Comparison of ENCODE assay signal across 8 cellular contexts in genomic region chr3:138188013-138188352, GRCh38. TPM values are rescaled to one million over a fixed set of nuclear protein-coding genes. Genes with fewer than 3 reads are reported as not detected.
DNase-seq lines count a peak whose midpoint lies in the region; ATAC-seq and TF ChIP-seq lines count a peak whose summit lies in the region.

No MANE protein-coding gene starts in this region.

- no peaks in the 10 kb centered on the region for H3K9me3 Mint-ChIP-seq in naive B cell

- peak overlapping the region; percentile 90 for H3K27ac ChIP-seq in RWPE2 (ENCODE audit: poor library complexity, severe bottlenecking)

- no peaks in the 10 kb centered on the region for H3K9me3 ChIP-seq in RWPE2 (ENCODE audit: severe bottlenecking)
- H3K9me3 ChIP-seq in endocrine pancreas (ENCODE audit: control insufficient read depth, low read length) = no peaks in the 10 kb centered on the region

- peaks cover 12% of the 10 kb centered on the region for H3K4me1 ChIP-seq in RWPE2 (ENCODE audit: insufficient read depth, poor library complexity, severe bottlenecking)
- peaks cover 17% of the 10 kb centered on the region for H3K4me1 ChIP-seq in endocrine pancreas (ENCODE audit: control insufficient read depth, insufficient read depth, low read length)

- H3K4me3 ChIP-seq in RWPE2 (ENCODE audit: severe bottlenecking) (peak overlapping the region; percentile 71), endocrine pancreas (ENCODE audit: control insufficient read depth, insufficient read depth, low read length) (peak overlapping the region; percentile 90)

- H3K27ac Mint-ChIP-seq in naive B cell = peak overlapping the region; percentile 39 to 98 (median 94)

- no peaks in the 10 kb centered on the region for H3K27me3 ChIP-seq in RWPE2 (ENCODE audit: insufficient read depth, poor library complexity, severe bottlenecking)
- no peaks in the 10 kb centered on the region for H3K27me3 ChIP-seq in endocrine pancreas (ENCODE audit: control insufficient read depth, insufficient read depth, low read length)

- DNase-seq in 8988T (peak; percentile 13), RWPE2 (ENCODE audit: low spot score) (no peak), naive B cell (no peak), NCI-H446 (lab: John Stamatoyannopoulos, UW) (no peak)

- ATAC-seq in GM19351 (IDR thresholded peaks at IDR 0.05; ENCODE audit: unreplicated experiment) = peak; percentile 12
- peak; percentile 59 for ATAC-seq in RWPE2 (ENCODE audit: low read depth)
- ATAC-seq in naive B cell (ENCODE audit: low read depth in 2 of 2) = peak in 1 of 2 donors; percentile 17
- no peak for ATAC-seq in GM21825 (IDR thresholded peaks at IDR 0.05; ENCODE audit: unreplicated experiment)
- ATAC-seq in HG02588 (IDR thresholded peaks at IDR 0.05; ENCODE audit: unreplicated experiment) = no peak

- H3K36me3 ChIP-seq in RWPE2 (ENCODE audit: low read depth) (peaks cover 21% of the 10 kb centered on the region), endocrine pancreas (ENCODE audit: control insufficient read depth, insufficient read depth, low read length) (no peaks in the 10 kb centered on the region)

- peaks cover 0 to 5% of the 10 kb centered on the region in 2 donors for H3K36me3 Mint-ChIP-seq in naive B cell

- H3K9ac ChIP-seq in endocrine pancreas (ENCODE audit: control insufficient read depth, insufficient read depth, low read length) = peak overlapping the region; percentile 94

- TF ChIP-seq CTCF in RWPE2 (IDR thresholded peaks at IDR 0.05; ENCODE audit: poor library complexity, severe bottlenecking) = no peak

- peak overlapping the region; percentile 91 to 98 (median 97) for H3K4me3 Mint-ChIP-seq in naive B cell

- H3K27me3 Mint-ChIP-seq in naive B cell = peaks cover 8 to 12% (median 10%) of the 10 kb centered on the region in 3 donors

- H3K4me1 Mint-ChIP-seq in naive B cell = peaks cover 31 to 44% (median 36%) of the 10 kb centered on the region in 3 donors

RNA-seq across cellular contexts. Expression of gene ARMC8, which starts 0.9 kb away (rescaled TPM):
- 10 to 100 TPM; 47.4 to 70.5 (median 57.3) TPM for polyA plus RNA-seq in naive B cell (ENCODE audit: low read depth in 6 of 6)

RNA-seq across cellular contexts. Expression of gene DBR1, which starts 13.3 kb away (rescaled TPM):
- 10 to 100 TPM in 3 of 6 donors, 1 to 10 TPM in 2, not detected in 1; 7.6 to 14.3 (median 11.9) TPM for polyA plus RNA-seq in naive B cell (ENCODE audit: low read depth in 6 of 6)

RNA-seq across cellular contexts. Expression of gene A4GNT, which starts 55.8 kb away (rescaled TPM):
- under 1 TPM in 1 of 6 donors, not detected in 5; 0.19 TPM for polyA plus RNA-seq in naive B cell (ENCODE audit: low read depth in 6 of 6)

Comparison
In these comparisons a context has a peak if more than half of its experiments do, and no peak if none do; other contexts are left out.
1. ATAC-seq: peak in GM19351 (single experiment) and RWPE2 (single experiment); none in GM21825 (single experiment) and HG02588 (single experiment).